15 cellular contexts compared by ENCODE assay signal in genomic region chr15:58064119-58065010, GRCh38. TPM values are rescaled to one million over a fixed set of nuclear protein-coding genes. Genes with fewer than 3 reads are reported as not detected.
DNase-seq lines count a peak whose midpoint lies in the region; ATAC-seq and TF ChIP-seq lines count a peak whose summit lies in the region.
"Had no signal": no experiment of that assay in that cellular context is flagged by ENCODE, and none has a peak within 500 bp of the region (broad histone marks: within the 10 kb centered on the region; RNA-seq: fewer than 3 reads in every experiment).

No MANE protein-coding gene starts in this region.

- TF ChIP-seq CTCF in CD14-positive monocyte (IDR thresholded peaks at IDR 0.05) (no peak), esophagus muscularis mucosa (IDR thresholded peaks at IDR 0.05) (no peak)

- H3K9me2 ChIP-seq in GM23248 (ENCODE audit: insufficient read depth): no peaks in the 10 kb centered on the region

- H3K36me3 Mint-ChIP-seq in CD14-positive monocyte: peaks cover 0 to 7% of the 10 kb centered on the region in 2 donors
- H3K36me3 Mint-ChIP-seq in natural killer cell treated with Interleukin-12 subunit alpha and Interleukin-12 subunit beta and Interleukin-15 and Interleukin-18, amount 100 ng/mL, for 72 hours: peaks cover 12% of the 10 kb centered on the region

- no peak overlapping the region for H2AFZ ChIP-seq in GM23248

- no peak overlapping the region for H3K27ac Mint-ChIP-seq in CD14-positive monocyte
- no peak overlapping the region for H3K27ac Mint-ChIP-seq in natural killer cell treated with Interleukin-12 subunit alpha and Interleukin-12 subunit beta and Interleukin-15 and Interleukin-18, amount 100 ng/mL, for 72 hours

- H3K27me3 ChIP-seq in GM23248 (replicated peaks; ENCODE audit: insufficient read depth): peaks cover 77% of the 10 kb centered on the region
- peaks cover 11 to 65% (median 29%) of the 10 kb centered on the region in 4 donors for H3K27me3 ChIP-seq in esophagus muscularis mucosa

- 20 to 23% methylated on average over 23 of the region's 23 CpGs for WGBS in GM23248 (ENCODE audit: low coverage in 1 of 2, low lambda C conversion rate in 2 of 2, missing lambda C conversion rate in 2 of 2), 2 experiments
- 55% methylated on average over 23 of the region's 23 CpGs for whole genome bisulfite sequencing in esophagus muscularis mucosa

- in situ Hi-C loops in GM23248 (cut with MboI): loop anchor here (10.0 kb wide), 1 partner anchor 510 kb away; no protein-coding TSS in a partner anchor

- H3K9me3 ChIP-seq in GM23248 (ENCODE audit: low read depth): no peaks in the 10 kb centered on the region
- H3K9me3 ChIP-seq in esophagus muscularis mucosa: no peaks in the 10 kb centered on the region
- H3K9me3 ChIP-seq: stomach had no signal

- H3K4me1 ChIP-seq in GM23248 (ENCODE audit: insufficient read depth) (no peaks in the 10 kb centered on the region), esophagus muscularis mucosa (peaks cover 3 to 24% (median 18%) of the 10 kb centered on the region in 4 donors)
- H3K4me1 ChIP-seq: BLaER1 had no signal

- no peak overlapping the region for H3K4me3 ChIP-seq in GM23248
- peak overlapping the region; percentile 59 to 67 (median 62) for H3K4me3 ChIP-seq in esophagus muscularis mucosa
- H3K4me3 ChIP-seq: BLaER1 had no signal

- no peak overlapping the region for H3K27ac ChIP-seq in GM23248
- H3K27ac ChIP-seq in esophagus muscularis mucosa (replicated peaks in 1 of 4): peak overlapping the region in 3 of 4 donors; percentile 55 to 72 (median 66)
- H3K27ac ChIP-seq: BLaER1, stomach had no signal

- intact Hi-C loops in CD14-positive monocyte (cut with micrococcal nuclease) (no loop called here), esophagus muscularis mucosa (cut with DNase I) (loop anchor here (5.0 to 10.0 kb wide), 2 partner anchors 92 to 320 kb away; no protein-coding TSS in a partner anchor)

- H3K4me3 Mint-ChIP-seq in CD14-positive monocyte: peak overlapping the region; percentile 72 to 73
- H3K4me3 Mint-ChIP-seq in natural killer cell treated with Interleukin-12 subunit alpha and Interleukin-12 subunit beta and Interleukin-15 and Interleukin-18, amount 100 ng/mL, for 72 hours: peak overlapping the region; percentile 6

- H4K20me1 ChIP-seq in GM23248 (ENCODE audit: insufficient read depth): no peaks in the 10 kb centered on the region
- H4K20me1 ChIP-seq: BLaER1 had no signal

- no peak for TF ChIP-seq EP300 in esophagus muscularis mucosa (IDR thresholded peaks at IDR 0.05)

- H3K27me3 Mint-ChIP-seq in CD14-positive monocyte (ENCODE audit: low read depth in 3 of 3): peaks cover 84 to 90% (median 84%) of the 10 kb centered on the region in 3 donors
- peaks cover 40 to 56% of the 10 kb centered on the region in 2 donors for H3K27me3 Mint-ChIP-seq in natural killer cell treated with Interleukin-12 subunit alpha and Interleukin-12 subunit beta and Interleukin-15 and Interleukin-18, amount 100 ng/mL, for 72 hours

- H3K36me3 ChIP-seq in GM23248 (ENCODE audit: low read depth) (no peaks in the 10 kb centered on the region), esophagus muscularis mucosa (no peaks in the 10 kb centered on the region)
- H3K36me3 ChIP-seq: BLaER1, stomach had no signal

- peaks cover 9% of the 10 kb centered on the region for H3K4me1 Mint-ChIP-seq in CD14-positive monocyte
- H3K4me1 Mint-ChIP-seq in natural killer cell treated with Interleukin-12 subunit alpha and Interleukin-12 subunit beta and Interleukin-15 and Interleukin-18, amount 100 ng/mL, for 72 hours (ENCODE audit: low read depth in 2 of 2): peaks cover 4 to 6% of the 10 kb centered on the region in 2 donors

- H3K9me3 Mint-ChIP-seq in CD14-positive monocyte: peaks cover 0 to 16% (median 1%) of the 10 kb centered on the region in 7 donors
- no peaks in the 10 kb centered on the region for H3K9me3 Mint-ChIP-seq in natural killer cell treated with Interleukin-12 subunit alpha and Interleukin-12 subunit beta and Interleukin-15 and Interleukin-18, amount 100 ng/mL, for 72 hours

- no peaks in the 10 kb centered on the region for H3K79me2 ChIP-seq in GM23248 (ENCODE audit: insufficient read depth)

- no peak for DNase-seq in CD14-positive monocyte (ENCODE audit: low spot score)
- DNase-seq in GM23248: peak; percentile 12
- no peak for DNase-seq in esophagus muscularis mucosa (ENCODE audit: extremely low spot score)
- DNase-seq in natural killer cell treated with Interleukin-12 subunit alpha and Interleukin-12 subunit beta and Interleukin-15 and Interleukin-18, amount 100 ng/mL, for 72 hours (ENCODE audit: low spot score): no peak
- no peak for DNase-seq in NCI-H2171 (lab: John Stamatoyannopoulos, UW)
- no peak for DNase-seq in HuH-7 (ENCODE audit: low spot score)
- DNase-seq in hepatic stellate cell (ENCODE audit: low spot score): no peak
- DNase-seq: activated CD8-positive, alpha-beta memory T cell treated with anti-CD3 and anti-CD28 coated beads, Interleukin-2, amount 50 U/mL, for 4 hours; effector CD8-positive, alpha-beta T cell; midbrain; NCI-H146; NCI-H748 treated with DMSO at 0.1 percent for 48 hours; stomach had no signal

- H3F3A ChIP-seq in GM23248 (ENCODE audit: insufficient read depth): no peaks in the 10 kb centered on the region

- no peak for ATAC-seq in natural killer cell treated with Interleukin-12 subunit alpha and Interleukin-12 subunit beta and Interleukin-15 and Interleukin-18, amount 100 ng/mL, for 72 hours
- ATAC-seq in GM18517 (IDR thresholded peaks at IDR 0.05; ENCODE audit: unreplicated experiment): no peak

- H3K9ac ChIP-seq in GM23248: no peak overlapping the region
- H3K9ac ChIP-seq: BLaER1 had no signal

- TF ChIP-seq POLR2A in esophagus muscularis mucosa (IDR thresholded peaks at IDR 0.05; ENCODE audit: low read depth): no peak

- H3K4me2 ChIP-seq in GM23248 (ENCODE audit: unreplicated experiment): no peak overlapping the region
- H3K4me2 ChIP-seq: BLaER1 had no signal

RNA-seq across cellular contexts. Expression of gene ALDH1A2, which starts 1.1 kb away (rescaled TPM):
- polyA plus RNA-seq in CD14-positive monocyte: 1 to 10 TPM; 3.4 to 5.1 TPM
- total RNA-seq in GM23248 (2014; rRNA removed; shearing (Covaris generic)): 0.11 TPM in 1 of 2 replicates, not detected in the other
- 0.39 and 0.68 TPM in 2 replicates for polyA plus RNA-seq in GM23248 (2016; fragmentation: Nextera tagmentation; extraction: Ambion mirVana)
- 10 to 100 TPM; 13.3 to 41.2 (median 19.8) TPM for total RNA-seq in esophagus muscularis mucosa
- not detected for total RNA-seq in natural killer cell treated with Interleukin-12 subunit alpha and Interleukin-12 subunit beta and Interleukin-15 and Interleukin-18, amount 100 ng/mL, for 72 hours

Comparison
In these comparisons a context has a peak if more than half of its experiments do, and no peak if none do; other contexts are left out.
1. RNA of gene ALDH1A2, which starts 1.1 kb away (total RNA-seq): 13.3 to 41.2 TPM in esophagus muscularis mucosa; 0.11 TPM in GM23248 and not detected in natural killer cell treated with Interleukin-12 subunit alpha and Interleukin-12 subunit beta and Interleukin-15 and Interleukin-18, amount 100 ng/mL, for 72 hours; every median in the first group is over 10 times any median in the second.